In the genomic region with DNA sequence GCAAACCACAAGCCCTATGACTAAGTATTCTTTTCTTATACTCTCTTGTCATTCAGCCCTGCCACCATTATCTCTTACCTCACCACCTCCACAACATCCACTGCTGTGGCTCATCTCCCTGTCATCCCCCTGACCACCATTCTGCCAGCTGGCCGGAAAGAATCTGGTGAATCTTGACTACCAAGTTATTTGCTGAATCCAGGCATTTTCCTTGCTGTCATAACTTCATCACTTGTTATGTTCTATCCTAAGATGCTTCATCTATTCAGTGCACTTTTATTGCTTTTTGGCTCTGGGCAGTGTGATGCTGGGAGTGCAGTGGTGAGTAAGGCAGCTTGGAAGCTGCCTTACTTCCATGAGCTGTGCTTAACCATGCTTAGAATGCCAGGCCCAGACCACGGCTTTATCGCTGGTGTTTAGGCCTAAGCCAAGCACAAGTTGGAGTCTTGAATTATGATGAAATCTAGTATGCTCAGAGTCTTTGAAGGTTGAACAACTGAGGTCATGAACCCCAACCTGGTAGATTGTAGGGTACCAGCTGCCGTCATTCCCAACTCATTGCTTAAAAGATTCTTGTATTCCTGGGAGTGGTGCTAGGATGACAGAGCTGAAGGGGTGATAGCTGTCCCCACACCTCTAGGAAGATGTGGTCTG, we compare ENCODE assay signal across 1 cellular context.
TF ChIP-seq lines count a peak whose summit lies in the region.

No MANE protein-coding gene starts in this region.

TF ChIP-seq in SK-N-SH, 30 proteins besides CTCF, POLR2A, EP300 and RAD21:
- peak; percentile 100 for TF ChIP-seq TCF12 (IDR thresholded peaks at IDR 0.05)
- no peak for TF ChIP-seq RCOR1 (IDR thresholded peaks at IDR 0.05; ENCODE audit: low read length)
- TF ChIP-seq TEAD4 (IDR thresholded peaks at IDR 0.05; ENCODE audit: borderline replicate concordance, insufficient read depth), result peak; percentile 99
- peak; percentile 95 for TF ChIP-seq NFIC (IDR thresholded peaks at IDR 0.05; ENCODE audit: borderline replicate concordance)
- TF ChIP-seq YY1 (IDR thresholded peaks at IDR 0.05; ENCODE audit: low read depth), result peak; percentile 66; the same call in 1 of the 2 replicates
- no peak for TF ChIP-seq FOXJ3 (CRISPR knock-in tag; IDR thresholded peaks at IDR 0.05)
- no peak for TF ChIP-seq MXI1 (IDR thresholded peaks at IDR 0.05; ENCODE audit: low read depth, low read length)
- no peak for TF ChIP-seq EZH2phosphoT487 (IDR thresholded peaks at IDR 0.05; ENCODE audit: borderline replicate concordance, low read depth)
- TF ChIP-seq, protein P1, sequence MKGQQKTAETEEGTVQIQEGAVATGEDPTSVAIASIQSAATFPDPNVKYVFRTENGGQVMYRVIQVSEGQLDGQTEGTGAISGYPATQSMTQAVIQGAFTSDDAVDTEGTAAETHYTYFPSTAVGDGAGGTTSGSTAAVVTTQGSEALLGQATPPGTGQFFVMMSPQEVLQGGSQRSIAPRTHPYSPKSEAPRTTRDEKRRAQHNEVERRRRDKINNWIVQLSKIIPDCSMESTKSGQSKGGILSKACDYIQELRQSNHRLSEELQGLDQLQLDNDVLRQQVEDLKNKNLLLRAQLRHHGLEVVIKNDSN (IDR thresholded peaks at IDR 0.05; ENCODE audit: borderline replicate concordance, low read depth), result peak; percentile 32; the same call in 1 of the 2 replicates
- TF ChIP-seq SMC3 (IDR thresholded peaks at IDR 0.05; ENCODE audit: low read depth, low read length), result no peak
- TF ChIP-seq, protein P2, sequence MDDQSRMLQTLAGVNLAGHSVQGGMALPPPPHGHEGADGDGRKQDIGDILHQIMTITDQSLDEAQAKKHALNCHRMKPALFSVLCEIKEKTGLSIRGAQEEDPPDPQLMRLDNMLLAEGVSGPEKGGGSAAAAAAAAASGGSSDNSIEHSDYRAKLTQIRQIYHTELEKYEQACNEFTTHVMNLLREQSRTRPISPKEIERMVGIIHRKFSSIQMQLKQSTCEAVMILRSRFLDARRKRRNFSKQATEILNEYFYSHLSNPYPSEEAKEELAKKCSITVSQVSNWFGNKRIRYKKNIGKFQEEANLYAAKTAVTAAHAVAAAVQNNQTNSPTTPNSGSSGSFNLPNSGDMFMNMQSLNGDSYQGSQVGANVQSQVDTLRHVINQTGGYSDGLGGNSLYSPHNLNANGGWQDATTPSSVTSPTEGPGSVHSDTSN (IDR thresholded peaks at IDR 0.05), result peak; percentile 99
- TF ChIP-seq MEF2A (IDR thresholded peaks at IDR 0.05; ENCODE audit: borderline replicate concordance, low read depth), result peak; percentile 94
- TF ChIP-seq RFX5 (IDR thresholded peaks at IDR 0.05; ENCODE audit: low read length), result no peak
- peak; percentile 52; the same call in 1 of the 2 replicates for TF ChIP-seq TAF1 (IDR thresholded peaks at IDR 0.05; ENCODE audit: borderline replicate concordance, low read depth, low read length)
- TF ChIP-seq, protein P3, sequence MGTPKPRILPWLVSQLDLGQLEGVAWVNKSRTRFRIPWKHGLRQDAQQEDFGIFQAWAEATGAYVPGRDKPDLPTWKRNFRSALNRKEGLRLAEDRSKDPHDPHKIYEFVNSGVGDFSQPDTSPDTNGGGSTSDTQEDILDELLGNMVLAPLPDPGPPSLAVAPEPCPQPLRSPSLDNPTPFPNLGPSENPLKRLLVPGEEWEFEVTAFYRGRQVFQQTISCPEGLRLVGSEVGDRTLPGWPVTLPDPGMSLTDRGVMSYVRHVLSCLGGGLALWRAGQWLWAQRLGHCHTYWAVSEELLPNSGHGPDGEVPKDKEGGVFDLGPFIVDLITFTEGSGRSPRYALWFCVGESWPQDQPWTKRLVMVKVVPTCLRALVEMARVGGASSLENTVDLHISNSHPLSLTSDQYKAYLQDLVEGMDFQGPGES (IDR thresholded peaks at IDR 0.05; ENCODE audit: low read depth, low read length), result no peak
- TF ChIP-seq POLR2AphosphoS5 (IDR thresholded peaks at IDR 0.05; ENCODE audit: low read depth, low read length), result peak; percentile 95
- TF ChIP-seq, protein P4, sequence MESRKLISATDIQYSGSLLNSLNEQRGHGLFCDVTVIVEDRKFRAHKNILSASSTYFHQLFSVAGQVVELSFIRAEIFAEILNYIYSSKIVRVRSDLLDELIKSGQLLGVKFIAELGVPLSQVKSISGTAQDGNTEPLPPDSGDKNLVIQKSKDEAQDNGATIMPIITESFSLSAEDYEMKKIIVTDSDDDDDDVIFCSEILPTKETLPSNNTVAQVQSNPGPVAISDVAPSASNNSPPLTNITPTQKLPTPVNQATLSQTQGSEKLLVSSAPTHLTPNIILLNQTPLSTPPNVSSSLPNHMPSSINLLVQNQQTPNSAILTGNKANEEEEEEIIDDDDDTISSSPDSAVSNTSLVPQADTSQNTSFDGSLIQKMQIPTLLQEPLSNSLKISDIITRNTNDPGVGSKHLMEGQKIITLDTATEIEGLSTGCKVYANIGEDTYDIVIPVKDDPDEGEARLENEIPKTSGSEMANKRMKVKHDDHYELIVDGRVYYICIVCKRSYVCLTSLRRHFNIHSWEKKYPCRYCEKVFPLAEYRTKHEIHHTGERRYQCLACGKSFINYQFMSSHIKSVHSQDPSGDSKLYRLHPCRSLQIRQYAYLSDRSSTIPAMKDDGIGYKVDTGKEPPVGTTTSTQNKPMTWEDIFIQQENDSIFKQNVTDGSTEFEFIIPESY (IDR thresholded peaks at IDR 0.05; ENCODE audit: borderline replicate concordance, low read depth), result peak; percentile 91
- TF ChIP-seq RXRA (IDR thresholded peaks at IDR 0.05; ENCODE audit: borderline replicate concordance, low read depth), result peak; percentile 81; the same call in 1 of the 2 replicates
- peak; percentile 64; the same call in 1 of the 2 replicates for TF ChIP-seq ELF1 (IDR thresholded peaks at IDR 0.05)
- no peak for TF ChIP-seq GATA2 (CRISPR knock-in tag; IDR thresholded peaks at IDR 0.05)
- TF ChIP-seq, protein P5, sequence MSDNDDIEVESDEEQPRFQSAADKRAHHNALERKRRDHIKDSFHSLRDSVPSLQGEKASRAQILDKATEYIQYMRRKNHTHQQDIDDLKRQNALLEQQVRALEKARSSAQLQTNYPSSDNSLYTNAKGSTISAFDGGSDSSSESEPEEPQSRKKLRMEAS (IDR thresholded peaks at IDR 0.05; ENCODE audit: low read depth), result peak; percentile 85
- TF ChIP-seq, protein P6, sequence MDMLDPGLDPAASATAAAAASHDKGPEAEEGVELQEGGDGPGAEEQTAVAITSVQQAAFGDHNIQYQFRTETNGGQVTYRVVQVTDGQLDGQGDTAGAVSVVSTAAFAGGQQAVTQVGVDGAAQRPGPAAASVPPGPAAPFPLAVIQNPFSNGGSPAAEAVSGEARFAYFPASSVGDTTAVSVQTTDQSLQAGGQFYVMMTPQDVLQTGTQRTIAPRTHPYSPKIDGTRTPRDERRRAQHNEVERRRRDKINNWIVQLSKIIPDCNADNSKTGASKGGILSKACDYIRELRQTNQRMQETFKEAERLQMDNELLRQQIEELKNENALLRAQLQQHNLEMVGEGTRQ (IDR thresholded peaks at IDR 0.05; ENCODE audit: borderline replicate concordance, low read depth, low read length), result no peak
- peak; percentile 97 for TF ChIP-seq FOSL2 (IDR thresholded peaks at IDR 0.05; ENCODE audit: borderline replicate concordance, low read depth)
- TF ChIP-seq, protein P7, sequence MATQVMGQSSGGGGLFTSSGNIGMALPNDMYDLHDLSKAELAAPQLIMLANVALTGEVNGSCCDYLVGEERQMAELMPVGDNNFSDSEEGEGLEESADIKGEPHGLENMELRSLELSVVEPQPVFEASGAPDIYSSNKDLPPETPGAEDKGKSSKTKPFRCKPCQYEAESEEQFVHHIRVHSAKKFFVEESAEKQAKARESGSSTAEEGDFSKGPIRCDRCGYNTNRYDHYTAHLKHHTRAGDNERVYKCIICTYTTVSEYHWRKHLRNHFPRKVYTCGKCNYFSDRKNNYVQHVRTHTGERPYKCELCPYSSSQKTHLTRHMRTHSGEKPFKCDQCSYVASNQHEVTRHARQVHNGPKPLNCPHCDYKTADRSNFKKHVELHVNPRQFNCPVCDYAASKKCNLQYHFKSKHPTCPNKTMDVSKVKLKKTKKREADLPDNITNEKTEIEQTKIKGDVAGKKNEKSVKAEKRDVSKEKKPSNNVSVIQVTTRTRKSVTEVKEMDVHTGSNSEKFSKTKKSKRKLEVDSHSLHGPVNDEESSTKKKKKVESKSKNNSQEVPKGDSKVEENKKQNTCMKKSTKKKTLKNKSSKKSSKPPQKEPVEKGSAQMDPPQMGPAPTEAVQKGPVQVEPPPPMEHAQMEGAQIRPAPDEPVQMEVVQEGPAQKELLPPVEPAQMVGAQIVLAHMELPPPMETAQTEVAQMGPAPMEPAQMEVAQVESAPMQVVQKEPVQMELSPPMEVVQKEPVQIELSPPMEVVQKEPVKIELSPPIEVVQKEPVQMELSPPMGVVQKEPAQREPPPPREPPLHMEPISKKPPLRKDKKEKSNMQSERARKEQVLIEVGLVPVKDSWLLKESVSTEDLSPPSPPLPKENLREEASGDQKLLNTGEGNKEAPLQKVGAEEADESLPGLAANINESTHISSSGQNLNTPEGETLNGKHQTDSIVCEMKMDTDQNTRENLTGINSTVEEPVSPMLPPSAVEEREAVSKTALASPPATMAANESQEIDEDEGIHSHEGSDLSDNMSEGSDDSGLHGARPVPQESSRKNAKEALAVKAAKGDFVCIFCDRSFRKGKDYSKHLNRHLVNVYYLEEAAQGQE (IDR thresholded peaks at IDR 0.05; ENCODE audit: low read depth, low read length), result peak; percentile 47
- TF ChIP-seq GABPA (IDR thresholded peaks at IDR 0.05; ENCODE audit: low read depth), result no peak
- TF ChIP-seq SIN3A (IDR thresholded peaks at IDR 0.05; ENCODE audit: borderline replicate concordance, low read depth, low read length), result peak; percentile 96
- no peak for TF ChIP-seq NRF1 (IDR thresholded peaks at IDR 0.05; ENCODE audit: low read depth, low read length)
- peak; percentile 99 for TF ChIP-seq JUND (IDR thresholded peaks at IDR 0.05)
- no peak for TF ChIP-seq CHD2 (IDR thresholded peaks at IDR 0.05; ENCODE audit: low read length, partially characterized antibody)
- TF ChIP-seq FOXM1 (IDR thresholded peaks at IDR 0.05; ENCODE audit: low read depth), result peak; percentile 85
TF ChIP-seq in SK-N-SH: peak in this region for 18.
